ENCODE assay signal across 11 cellular contexts in the genomic region with DNA sequence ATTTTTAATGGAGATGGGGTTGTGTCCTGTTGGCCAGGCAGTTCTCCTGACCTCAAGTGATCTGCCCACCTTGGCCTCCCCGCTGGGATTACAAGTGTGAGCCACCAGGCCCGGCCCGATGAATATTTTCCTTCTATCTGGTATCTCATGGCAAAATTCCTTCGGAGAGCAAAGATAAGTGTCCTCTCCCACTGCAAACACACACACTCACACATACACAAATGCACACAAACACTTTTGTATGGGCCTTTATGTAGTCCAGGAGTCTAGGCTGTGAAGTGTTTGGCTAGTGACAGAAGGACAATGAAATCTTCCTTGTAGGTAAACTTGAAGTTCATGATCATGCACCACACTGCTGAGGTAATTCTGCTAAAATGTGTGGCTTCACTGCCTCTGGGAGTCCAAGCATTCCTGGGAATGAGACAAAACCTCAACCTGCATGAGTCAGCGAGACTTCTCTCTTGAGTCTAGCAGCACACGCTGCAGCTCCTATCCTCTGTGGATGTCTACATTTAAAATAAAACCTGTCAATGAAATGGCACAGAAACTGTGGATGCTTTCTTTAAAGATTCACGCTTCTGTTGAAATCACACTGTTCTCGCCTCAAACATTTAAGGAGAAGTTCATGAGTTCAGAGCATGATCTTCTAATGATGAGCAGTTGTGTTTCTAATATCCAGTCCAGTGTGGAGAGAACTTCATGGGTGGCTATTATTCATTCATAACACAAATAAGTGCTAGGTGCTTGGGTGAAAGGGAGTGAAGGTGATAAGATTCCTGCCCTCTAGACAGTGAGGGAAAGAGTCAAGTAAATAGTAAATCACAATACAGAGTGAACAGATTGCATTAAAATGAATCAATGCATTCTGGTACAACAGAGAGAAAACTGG.
DNase-seq lines count a peak whose midpoint lies in the region; ATAC-seq and TF ChIP-seq lines count a peak whose summit lies in the region.
"Had no signal": no experiment of that assay in that cellular context is flagged by ENCODE, and none has a peak within 500 bp of the region (broad histone marks: within the 10 kb centered on the region; RNA-seq: fewer than 3 reads in every experiment).

No MANE protein-coding gene starts in this region.

- H3K36me3 Mint-ChIP-seq in chondrocyte (ENCODE audit: low read depth) = peaks cover 5% of the 10 kb centered on the region
- H3K36me3 Mint-ChIP-seq: activated naive CD4-positive, alpha-beta T cell treated with anti-CD3 and anti-CD28 coated beads, Interleukin-2, amount 10 ng/mL, durations not matched to agents 7 days and 5 days had no signal

- H3K27me3 ChIP-seq in BJ (ENCODE audit: control insufficient read depth, insufficient read depth, low read length) (no peaks in the 10 kb centered on the region), MG63 (no peaks in the 10 kb centered on the region)

- peak overlapping the region; percentile 88 for H3K27ac Mint-ChIP-seq in chondrocyte (ENCODE audit: unreplicated experiment)
- H3K27ac Mint-ChIP-seq: activated naive CD4-positive, alpha-beta T cell treated with anti-CD3 and anti-CD28 coated beads, Interleukin-2, amount 10 ng/mL, durations not matched to agents 7 days and 5 days had no signal

- peaks cover 91% of the 10 kb centered on the region for H3K4me1 Mint-ChIP-seq in chondrocyte (ENCODE audit: low read depth)
- H3K4me1 Mint-ChIP-seq: activated naive CD4-positive, alpha-beta T cell treated with anti-CD3 and anti-CD28 coated beads, Interleukin-2, amount 10 ng/mL, durations not matched to agents 7 days and 5 days had no signal

- no peak for TF ChIP-seq CTCF in BJ (IDR thresholded peaks at IDR 0.05; ENCODE audit: insufficient read depth, low read depth, low read length)
- TF ChIP-seq CTCF in chondrocyte (IDR thresholded peaks at IDR 0.05) = no peak

- WGBS in mesodermal cell (ENCODE audit: insufficient coverage in 2 of 2), 2 experiments = 97 to 98% methylated on average over 6 to 7 of the region's 8 CpGs

- ATAC-seq in GM18858 (IDR thresholded peaks at IDR 0.05; ENCODE audit: unreplicated experiment) = no peak

- no peak overlapping the region for H3K4me3 Mint-ChIP-seq in chondrocyte (ENCODE audit: unreplicated experiment)
- H3K4me3 Mint-ChIP-seq: activated naive CD4-positive, alpha-beta T cell treated with anti-CD3 and anti-CD28 coated beads, Interleukin-2, amount 10 ng/mL, durations not matched to agents 7 days and 5 days had no signal

- H3K9me3 ChIP-seq in MG63 (no peaks in the 10 kb centered on the region), mesodermal cell (ENCODE audit: control insufficient read depth, low read length) (no peaks in the 10 kb centered on the region)

- POLR2A ChIA-PET in BJ (lab: Charles Lee) = no interaction called here

- no peaks in the 10 kb centered on the region for H3K27me3 Mint-ChIP-seq in chondrocyte (ENCODE audit: low read depth)

- peak overlapping the region; percentile 66 for H3K27ac ChIP-seq in mesodermal cell (ENCODE audit: low read depth, low read length, severe bottlenecking)
- H3K27ac ChIP-seq: WERI-Rb-1 had no signal

- H3K36me3 ChIP-seq in BJ (ENCODE audit: control insufficient read depth, insufficient read depth, low read length) = no peaks in the 10 kb centered on the region
- H3K36me3 ChIP-seq in MG63 = no peaks in the 10 kb centered on the region
- H3K36me3 ChIP-seq in mesodermal cell (ENCODE audit: control insufficient read depth, insufficient read depth, low read length) = peaks cover 24% of the 10 kb centered on the region
- H3K36me3 ChIP-seq: WERI-Rb-1 had no signal

- H3K4me3 ChIP-seq in BJ (ENCODE audit: low read depth, low read length) = no peak overlapping the region
- no peak overlapping the region for H3K4me3 ChIP-seq in MG63
- no peak overlapping the region for H3K4me3 ChIP-seq in mesodermal cell (ENCODE audit: extremely low read depth, insufficient read depth, low read length, poor library complexity, severe bottlenecking)

- peaks cover 48% of the 10 kb centered on the region for H3K4me1 ChIP-seq in mesodermal cell (ENCODE audit: control insufficient read depth, insufficient read depth, low read length, poor library complexity, severe bottlenecking)

- H3K9me3 Mint-ChIP-seq in chondrocyte (ENCODE audit: low read depth) = no peaks in the 10 kb centered on the region
- H3K9me3 Mint-ChIP-seq: activated naive CD4-positive, alpha-beta T cell treated with anti-CD3 and anti-CD28 coated beads, Interleukin-2, amount 10 ng/mL, durations not matched to agents 7 days and 5 days had no signal

- DNase-seq in BJ (ENCODE audit: low read depth) (peak; percentile 92), MG63 (peak; percentile 79), chondrocyte (ENCODE audit: low spot score) (no peak), SHP77 (lab: John Stamatoyannopoulos, UW) (no peak), NCI-H2227 treated with DMSO at 0.1 percent for 48 hours (lab: John Stamatoyannopoulos, UW) (no peak)
- no peak for DNase-seq in stimulated activated naive CD4-positive, alpha-beta T cell treated with Interleukin-2 at 50 U/mL for 16 hours (lab: John Stamatoyannopoulos, UW)
- DNase-seq: activated naive CD4-positive, alpha-beta T cell treated with anti-CD3 and anti-CD28 coated beads, Interleukin-2, amount 10 ng/mL, durations not matched to agents 7 days and 5 days; NCI-H524 treated with DMSO at 0.1 percent for 48 hours; WERI-Rb-1 had no signal

- CTCF ChIA-PET in BJ (lab: Yijun Ruan, JAX) = interaction anchor here (2.0 kb wide), 1 partner anchor 45 kb away, joined by 7 read pairs; no protein-coding TSS in a partner anchor

Comparison
In these comparisons a context has a peak if more than half of its experiments do, and no peak if none do; other contexts are left out.
1. DNase-seq: peak in BJ (single experiment) and MG63 (single experiment); none in chondrocyte (single experiment), stimulated activated naive CD4-positive, alpha-beta T cell treated with Interleukin-2 at 50 U/mL for 16 hours (single experiment), SHP77 (0 of 2) and NCI-H2227 treated with DMSO at 0.1 percent for 48 hours (single experiment).